In the genomic region with DNA sequence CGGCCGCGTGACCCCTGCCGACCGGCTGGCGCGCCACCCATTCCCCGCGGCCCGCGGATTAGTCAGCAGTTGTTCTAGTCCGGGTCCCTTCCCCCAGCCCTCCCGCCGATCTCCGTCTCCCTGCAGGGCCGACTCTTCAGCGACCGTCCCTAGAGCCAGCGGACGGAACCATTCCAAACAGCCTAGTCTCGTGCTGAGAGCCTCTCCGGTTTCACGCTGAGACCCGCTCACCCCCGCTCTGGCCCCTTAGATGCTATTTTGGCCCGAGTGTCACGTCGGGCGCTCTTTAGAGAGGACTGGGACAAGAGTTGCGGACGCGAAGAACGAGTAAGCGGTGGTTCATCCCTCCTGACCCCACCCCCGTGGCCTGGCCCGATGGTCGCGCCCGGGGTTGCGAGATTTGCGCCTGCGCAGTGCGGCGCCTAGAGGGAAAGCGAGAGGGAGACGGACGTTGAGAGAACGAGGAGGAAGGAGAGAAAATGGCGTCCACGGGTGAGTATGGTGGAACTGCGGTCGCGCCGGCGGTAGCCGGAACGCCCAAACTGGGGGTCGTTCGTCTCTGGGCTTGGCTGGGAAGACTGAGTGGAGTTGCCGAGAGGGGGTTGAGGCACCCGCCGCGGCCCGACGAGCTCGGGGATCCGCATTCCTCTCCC, we compare ENCODE assay signal across 8 cellular contexts. TPM values are rescaled to one million over a fixed set of nuclear protein-coding genes. Genes with fewer than 3 reads are reported as not detected.
DNase-seq lines count a peak whose midpoint lies in the region; ATAC-seq and TF ChIP-seq lines count a peak whose summit lies in the region.

A gene with protein sequence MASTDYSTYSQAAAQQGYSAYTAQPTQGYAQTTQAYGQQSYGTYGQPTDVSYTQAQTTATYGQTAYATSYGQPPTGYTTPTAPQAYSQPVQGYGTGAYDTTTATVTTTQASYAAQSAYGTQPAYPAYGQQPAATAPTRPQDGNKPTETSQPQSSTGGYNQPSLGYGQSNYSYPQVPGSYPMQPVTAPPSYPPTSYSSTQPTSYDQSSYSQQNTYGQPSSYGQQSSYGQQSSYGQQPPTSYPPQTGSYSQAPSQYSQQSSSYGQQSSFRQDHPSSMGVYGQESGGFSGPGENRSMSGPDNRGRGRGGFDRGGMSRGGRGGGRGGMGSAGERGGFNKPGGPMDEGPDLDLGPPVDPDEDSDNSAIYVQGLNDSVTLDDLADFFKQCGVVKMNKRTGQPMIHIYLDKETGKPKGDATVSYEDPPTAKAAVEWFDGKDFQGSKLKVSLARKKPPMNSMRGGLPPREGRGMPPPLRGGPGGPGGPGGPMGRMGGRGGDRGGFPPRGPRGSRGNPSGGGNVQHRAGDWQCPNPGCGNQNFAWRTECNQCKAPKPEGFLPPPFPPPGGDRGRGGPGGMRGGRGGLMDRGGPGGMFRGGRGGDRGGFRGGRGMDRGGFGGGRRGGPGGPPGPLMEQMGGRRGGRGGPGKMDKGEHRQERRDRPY (plus strand): TSS at position 411 of the 653 bp plus-strand sequence. CDS start 69 bp downstream, at position 480.
A gene (minus strand): TSS at position 124 of the 653 bp plus-strand sequence. CDS start 2,355 bp downstream, outside the sequence.

- POLR2A ChIA-PET in activated B cell treated with CpG ODN at 0.5 μM for 24 hours (lab: Charles Lee), result interaction anchor here (0.6 to 1.7 kb wide), 4 partner anchors 9 to 468 kb away, joined by 3 to 6 read pairs (median 4); no protein-coding TSS in a partner anchor

- CTCF ChIA-PET in activated B cell treated with CpG ODN at 0.5 μM for 24 hours (lab: Charles Lee), result no interaction called here

- H3K36me3 Mint-ChIP-seq in activated B cell treated with CpG ODN at 0.5 μM for 24 hours (ENCODE audit: low read depth) (peaks cover 52% of the 10 kb centered on the region), immature natural killer cell (peaks cover 0 to 15% (median 8%) of the 10 kb centered on the region in 3 donors)

- peak; percentile 97 for DNase-seq in AG08395 (ENCODE audit: low spot score)
- DNase-seq in NCI-H345 (lab: John Stamatoyannopoulos, UW), result peak; percentile 89
- peak; percentile 99 for DNase-seq in activated B cell treated with CpG ODN at 0.5 μM for 24 hours
- peak; percentile 99 for DNase-seq in cardiac fibroblast (ENCODE audit: low read depth in 2 of 2)
- DNase-seq in immature natural killer cell, result peak; percentile 98 to 99 (median 99)
- DNase-seq in smooth muscle cell of the brain vasculature (ENCODE audit: low read depth, low spot score), result peak; percentile 92

- peak within 1 kb of the TSS; percentile 100 for H3K27ac Mint-ChIP-seq in activated B cell treated with CpG ODN at 0.5 μM for 24 hours
- peak within 1 kb of the TSS; percentile 95 to 99 (median 96) for H3K27ac Mint-ChIP-seq in immature natural killer cell

- intact Hi-C loops in activated B cell treated with CpG ODN at 0.5 μM for 24 hours (cut with micrococcal nuclease), result loop anchor here (1.0 to 10.0 kb wide), 9 partner anchors 23 to 1353 kb away; a partner anchor contains a TSS

- H3K4me3 Mint-ChIP-seq in activated B cell treated with CpG ODN at 0.5 μM for 24 hours (peak within 1 kb of the TSS; percentile 96), immature natural killer cell (peak within 1 kb of the TSS; percentile 94 to 99 (median 94))

- ATAC-seq in GM19023 (IDR thresholded peaks at IDR 0.05; ENCODE audit: unreplicated experiment), result peak; percentile 81
- ATAC-seq in HG03196 (IDR thresholded peaks at IDR 0.05; ENCODE audit: unreplicated experiment), result peak; percentile 76
- ATAC-seq in activated B cell treated with CpG ODN at 0.5 μM for 24 hours (ENCODE audit: low read depth), result peak; percentile 86

- H3K9me3 Mint-ChIP-seq in activated B cell treated with CpG ODN at 0.5 μM for 24 hours (no peaks in the 10 kb centered on the region), immature natural killer cell (no peaks in the 10 kb centered on the region)

- no peak for TF ChIP-seq CTCF in activated B cell treated with CpG ODN at 0.5 μM for 24 hours (IDR thresholded peaks at IDR 0.05)
- TF ChIP-seq CTCF in cardiac fibroblast (IDR thresholded peaks at IDR 0.05; ENCODE audit: low read depth, low read length), result no peak

- H3K4me3 ChIP-seq in cardiac fibroblast (replicated peaks in 1 of 2; ENCODE audit: low read depth in 2 of 2, low read length in 2 of 2), result peak within 1 kb of the TSS; percentile 84 to 88

- H3K27me3 Mint-ChIP-seq in activated B cell treated with CpG ODN at 0.5 μM for 24 hours (no peaks in the 10 kb centered on the region), immature natural killer cell (ENCODE audit: low read depth in 3 of 3) (peaks cover 9% of the 10 kb centered on the region in 3 donors)

- H3K4me1 Mint-ChIP-seq in activated B cell treated with CpG ODN at 0.5 μM for 24 hours (peaks cover 58% of the 10 kb centered on the region), immature natural killer cell (peaks cover 60 to 61% of the 10 kb centered on the region in 2 donors)

RNA-seq across cellular contexts. Expression of the first gene that starts in this region (rescaled TPM):
- total RNA-seq in activated B cell treated with CpG ODN at 0.5 μM for 24 hours, result 347 and 382 TPM in 2 replicates
- 100 to 1,000 TPM; 135 to 218 (median 214) TPM for polyA plus RNA-seq in immature natural killer cell

RNA-seq across cellular contexts. Expression of the second gene that starts in this region (rescaled TPM):
- 17.7 and 17.9 TPM in 2 replicates for total RNA-seq in activated B cell treated with CpG ODN at 0.5 μM for 24 hours
- 10 to 100 TPM in 1 of 3 donors, 1 to 10 TPM in 2; 4.5 to 11.7 (median 5.4) TPM for polyA plus RNA-seq in immature natural killer cell

Comparison
In these comparisons a context has a peak if more than half of its experiments do, and no peak if none do; other contexts are left out.
1. Peak in every context shown above with its lines: DNase-seq, ATAC-seq and H3K4me3 ChIP-seq.